10 cellular contexts compared by ENCODE assay signal in the genomic region with DNA sequence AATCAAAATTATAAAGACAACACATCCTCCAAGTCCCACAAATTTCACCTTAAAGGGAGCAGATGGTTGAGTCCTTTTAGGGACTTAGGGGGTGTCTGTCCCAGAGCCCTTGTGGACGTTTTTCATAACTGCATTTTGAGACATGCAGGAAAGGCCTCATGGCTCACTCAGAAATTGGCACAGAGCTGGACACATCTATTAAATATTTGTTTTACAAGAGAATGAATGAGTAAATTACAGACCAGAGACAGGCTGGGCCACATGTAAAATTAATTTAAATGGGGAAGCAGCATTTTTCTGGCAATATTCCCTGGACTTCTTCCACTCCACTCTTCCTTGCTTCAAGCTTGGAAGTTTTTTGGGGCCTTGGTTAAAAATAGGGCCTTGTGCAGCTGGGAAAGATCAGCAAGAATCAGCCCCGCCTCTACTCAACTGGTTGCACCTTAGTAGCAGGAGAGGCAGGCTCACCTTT. TPM values are rescaled to one million over a fixed set of nuclear protein-coding genes. Genes with fewer than 3 reads are reported as not detected.
DNase-seq lines count a peak whose midpoint lies in the region; ATAC-seq, FAIRE-seq and TF ChIP-seq lines count a peak whose summit lies in the region.
"Had no signal": no experiment of that assay in that cellular context is flagged by ENCODE, and none has a peak within 500 bp of the region (broad histone marks: within the 10 kb centered on the region; RNA-seq: fewer than 3 reads in every experiment).

No MANE protein-coding gene starts in this region.

- H3K27me3 ChIP-seq in HepG2 (ENCODE audit: control insufficient read depth in 1 of 2, insufficient read depth in 2 of 2, low read length in 2 of 2) (no peaks in the 10 kb centered on the region), right lobe of liver (no peaks in the 10 kb centered on the region), left ventricle myocardium inferior (ENCODE audit: low read depth) (no peaks in the 10 kb centered on the region), psoas muscle (ENCODE audit: insufficient read depth in 3 of 3, low read length in 2 of 3) (no peaks in the 10 kb centered on the region)
- H3K27me3 ChIP-seq in effector memory CD4-positive, alpha-beta T cell (replicated peaks; ENCODE audit: control insufficient read depth, insufficient read depth, low read length, poor library complexity, severe bottlenecking) = no peaks in the 10 kb centered on the region

- H3K4me1 ChIP-seq in HepG2 (ENCODE audit: insufficient read depth, low read length) = peaks cover 4% of the 10 kb centered on the region; the same call in 1 of the 2 replicates
- no peaks in the 10 kb centered on the region for H3K4me1 ChIP-seq in right lobe of liver
- H3K4me1 ChIP-seq in left ventricle myocardium inferior = peaks cover 31% of the 10 kb centered on the region
- H3K4me1 ChIP-seq in psoas muscle = no peaks in the 10 kb centered on the region
- H3K4me1 ChIP-seq in effector memory CD4-positive, alpha-beta T cell (ENCODE audit: control insufficient read depth, insufficient read depth, low read length, poor library complexity, severe bottlenecking) = no peaks in the 10 kb centered on the region

- no peaks in the 10 kb centered on the region for H3K79me2 ChIP-seq in HepG2 (ENCODE audit: insufficient read depth, low read length)

- peak; percentile 59; the same call in 2 of the 3 replicates for ATAC-seq in HepG2
- ATAC-seq in right lobe of liver = no peak
- no peak for ATAC-seq in psoas muscle

- DNase-seq in HepG2 (ENCODE audit: low spot score) = no peak
- DNase-seq in right lobe of liver = no peak
- DNase-seq in SHP77 treated with DMSO at 0.1 percent for 48 hours (lab: John Stamatoyannopoulos, UW) = peak; percentile 11
- no peak for DNase-seq in left ventricle myocardium inferior
- no peak for DNase-seq in psoas muscle
- no peak for DNase-seq in effector memory CD4-positive, alpha-beta T cell
- DNase-seq in UCSD-AML1 (lab: John Stamatoyannopoulos, UW; ENCODE audit: unreplicated experiment) = no peak
- DNase-seq in medulla oblongata (ENCODE audit: extremely low spot score) = no peak
- DNase-seq: activated CD4-positive, alpha-beta T cell treated with anti-CD3 and anti-CD28 coated beads, Interleukin-2, amount 50 U/mL, for 48 hours; CD4-positive, alpha-beta memory T cell had no signal

- CTCF ChIA-PET in HepG2 (lab: Yijun Ruan, JAX; ENCODE audit: low intra/inter-chr PET ratio, low total read pairs) = no interaction called here

- BruUV-seq in HepG2 (replicated peaks; lab: Mats Ljungman, UMichigan) = no TSS peak

- 71% methylated on average over 2 of the region's 2 CpGs for WGBS in HepG2 (ENCODE audit: low lambda C conversion rate)
- WGBS in right lobe of liver (ENCODE audit: insufficient coverage, low coverage, low lambda C conversion rate, missing lambda C conversion rate) = 69% methylated on average over 2 of the region's 2 CpGs
- WGBS in psoas muscle, 3 donors = 33 to 46% (median 37%) methylated on average over 2 of the region's 2 CpGs

- no peak overlapping the region for H2AFZ ChIP-seq in HepG2 (ENCODE audit: low read length)

- H3K4me3 ChIP-seq in HepG2 (replicated peaks in 1 of 3; ENCODE audit: insufficient read depth in 1 of 3, low read depth in 2 of 3, low read length in 3 of 3) = no peak overlapping the region
- no peak overlapping the region for H3K4me3 ChIP-seq in right lobe of liver
- H3K4me3 ChIP-seq in left ventricle myocardium inferior = no peak overlapping the region
- no peak overlapping the region for H3K4me3 ChIP-seq in psoas muscle
- H3K4me3 ChIP-seq in effector memory CD4-positive, alpha-beta T cell (ENCODE audit: insufficient read depth, low read depth, low read length, poor library complexity, severe bottlenecking) = no peak overlapping the region

- no peak for TF ChIP-seq EP300 in HepG2 (IDR thresholded peaks at IDR 0.05; ENCODE audit: low read depth in 2 of 2, low read length in 2 of 2)
- TF ChIP-seq EP300 in HepG2 (CRISPR knock-in tag; IDR thresholded peaks at IDR 0.05; ENCODE audit: borderline replicate concordance) = no peak

- no peak for FAIRE-seq in HepG2 (lab: Jason Lieb, UNC)

- H3K9me3 ChIP-seq in HepG2 (ENCODE audit: low read length) = no peaks in the 10 kb centered on the region
- H3K9me3 ChIP-seq in right lobe of liver = no peaks in the 10 kb centered on the region
- no peaks in the 10 kb centered on the region for H3K9me3 ChIP-seq in left ventricle myocardium inferior (replicated peaks)
- H3K9me3 ChIP-seq in psoas muscle = no peaks in the 10 kb centered on the region
- no peaks in the 10 kb centered on the region for H3K9me3 ChIP-seq in effector memory CD4-positive, alpha-beta T cell (ENCODE audit: control insufficient read depth, low read length)

- H3K27ac ChIP-seq in HepG2 (ENCODE audit: extremely low read length, insufficient read depth, low read length) = no peak overlapping the region
- no peak overlapping the region for H3K27ac ChIP-seq in right lobe of liver
- peak overlapping the region; percentile 64 for H3K27ac ChIP-seq in left ventricle myocardium inferior (replicated peaks)
- no peak overlapping the region for H3K27ac ChIP-seq in psoas muscle
- no peak overlapping the region for H3K27ac ChIP-seq in effector memory CD4-positive, alpha-beta T cell (ENCODE audit: insufficient read depth, low read length, poor library complexity, severe bottlenecking)

- intact Hi-C loops in HepG2 (cut with micrococcal nuclease; ENCODE audit: unreplicated experiment) (no loop called here), right lobe of liver (cut with DNase I) (no loop called here), left ventricle myocardium inferior (cut with micrococcal nuclease) (no loop called here), psoas muscle (cut with DNase I) (no loop called here)

- TF ChIP-seq POLR2A in HepG2 (IDR thresholded peaks at IDR 0.05; ENCODE audit: insufficient read depth in 1 of 2, low read depth in 2 of 2, low read length in 2 of 2) (no peak), right lobe of liver (IDR thresholded peaks at IDR 0.05) (no peak)

- no peak overlapping the region for H3K9ac ChIP-seq in HepG2 (ENCODE audit: insufficient read depth, low read depth, low read length)

- H3K36me3 ChIP-seq in HepG2 (replicated peaks in 1 of 2; ENCODE audit: control insufficient read depth in 1 of 2, insufficient read depth in 2 of 2, low read length in 2 of 2) = peaks cover 15 to 75% of the 10 kb centered on the region in 2 experiments
- H3K36me3 ChIP-seq in right lobe of liver = peaks cover 0 to 4% (median 0%) of the 10 kb centered on the region in 4 donors
- peaks cover 52% of the 10 kb centered on the region for H3K36me3 ChIP-seq in left ventricle myocardium inferior
- peaks cover 0 to 17% of the 10 kb centered on the region in 2 donors for H3K36me3 ChIP-seq in psoas muscle (ENCODE audit: insufficient read depth in 1 of 2, low read depth in 1 of 2)
- H3K36me3 ChIP-seq in effector memory CD4-positive, alpha-beta T cell (ENCODE audit: control insufficient read depth, insufficient read depth, low read length) = no peaks in the 10 kb centered on the region

- no peak for TF ChIP-seq CTCF in HepG2 (CRISPR knock-in tag; IDR thresholded peaks at IDR 0.05)
- TF ChIP-seq CTCF in right lobe of liver (IDR thresholded peaks at IDR 0.05) = peak in 1 of 4 donors; percentile 16
- peak; percentile 41 for TF ChIP-seq CTCF in left ventricle myocardium inferior (IDR thresholded peaks at IDR 0.05; ENCODE audit: borderline replicate concordance)
- TF ChIP-seq CTCF in psoas muscle (IDR thresholded peaks at IDR 0.05) = no peak

- no peaks in the 10 kb centered on the region for H4K20me1 ChIP-seq in HepG2 (ENCODE audit: insufficient read depth, low read length)

- H3K4me2 ChIP-seq in HepG2 (ENCODE audit: low read depth, low read length) = no peak overlapping the region

- POLR2A ChIA-PET in HepG2 (lab: Yijun Ruan, JAX) = interaction anchor here (0.8 to 1.3 kb wide), 2 partner anchors 20 to 32 kb away, joined by 3 read pairs; a partner anchor contains a TSS

- no peak for TF ChIP-seq RAD21 in HepG2 (CRISPR knock-in tag; IDR thresholded peaks at IDR 0.05)

- in situ Hi-C loops in HepG2 (cut with HindIII; ENCODE audit: extremely low pct_ligation_motif_present, low pct_unique_long_range_greater_than_20kb) = no loop called here

RNA-seq across cellular contexts. Expression of a gene that starts 20.0 kb away (rescaled TPM):
- total RNA-seq in HepG2 (2016; rRNA removed; fragmentation: Illumina TruSeq; extraction: Trizol) (56.4 and 109 TPM in 2 replicates), right lobe of liver (10 to 100 TPM; 14.9 to 61.0 (median 28.9) TPM), left ventricle myocardium inferior (60.0 TPM), psoas muscle (10 to 100 TPM; 23.7 to 43.6 (median 26.4) TPM)
- 12.3 and 15.0 TPM in 2 replicates for total RNA-seq in HepG2 (2016; cell fraction: cytosol; rRNA removed; fragmentation: Illumina TruSeq; extraction: Trizol; ENCODE audit: low read depth)
- 48.3 and 110 TPM in 2 replicates for total RNA-seq in HepG2 (2016; cell fraction: insoluble cytoplasmic fraction; rRNA removed; fragmentation: Illumina TruSeq; extraction: Trizol)
- total RNA-seq in HepG2 (2016; cell fraction: membrane; rRNA removed; fragmentation: Illumina TruSeq; extraction: Trizol) = 19.7 and 21.8 TPM in 2 replicates
- 137 and 161 TPM in 2 replicates for total RNA-seq in HepG2 (2016; cell fraction: nucleus; rRNA removed; fragmentation: Illumina TruSeq; extraction: Trizol)
- polyA plus RNA-seq in HepG2 (2011; rRNA removed) (124 and 127 TPM in 2 replicates), psoas muscle (10 to 100 TPM; 17.0 to 45.9 (median 25.8) TPM)
- polyA plus RNA-seq in HepG2 (2011; cell fraction: cytosol; rRNA removed) = 101 and 116 TPM in 2 replicates
- polyA plus RNA-seq in HepG2 (2011; cell fraction: nucleus; rRNA removed) = 265 and 290 TPM in 2 replicates
- 106 and 132 TPM in 2 replicates for polyA plus RNA-seq in HepG2 (2012)
- 5.0 and 5.8 TPM in 2 replicates for polyA plus RNA-seq in HepG2 (2016; cell fraction: cytosol; fragmentation: Illumina TruSeq; extraction: Trizol; ENCODE audit: low read depth)
- 59.1 and 60.9 TPM in 2 replicates for polyA plus RNA-seq in HepG2 (2016; cell fraction: insoluble cytoplasmic fraction; fragmentation: Illumina TruSeq; extraction: Trizol; ENCODE audit: low read depth)
- polyA plus RNA-seq in HepG2 (2016; cell fraction: membrane; fragmentation: Illumina TruSeq; extraction: Trizol; ENCODE audit: low read depth) = 8.8 and 14.3 TPM in 2 replicates
- polyA plus RNA-seq in HepG2 (2016; cell fraction: nucleus; fragmentation: Illumina TruSeq; extraction: Trizol; ENCODE audit: insufficient read depth, low read depth) = 286 and 312 TPM in 2 replicates
- 105 and 627 TPM in 2 replicates for polyA minus RNA-seq in HepG2 (2011; rRNA and poly(A)+ RNA removed; ENCODE audit: low replicate concordance)
- 120 and 164 TPM in 2 replicates for polyA minus RNA-seq in HepG2 (2011; cell fraction: cytosol; rRNA and poly(A)+ RNA removed)
- polyA minus RNA-seq in HepG2 (2011; cell fraction: nucleus; rRNA and poly(A)+ RNA removed) = 204 and 208 TPM in 2 replicates
- total RNA-seq: CD4-positive, alpha-beta memory T cell had no signal
